In genomic region chr19:56973713-56974553, GRCh38 we compare ENCODE assay signal across 18 cellular contexts.
"Had no signal": no experiment of that assay in that cellular context is flagged by ENCODE, and none has a peak within 500 bp of the region (broad histone marks: within the 10 kb centered on the region; RNA-seq: fewer than 3 reads in every experiment).

No MANE protein-coding gene starts in this region.

- H3K4me1 ChIP-seq: left ventricle myocardium inferior, suprapubic skin, upper lobe of right lung had no signal

- H3K4me3 ChIP-seq: coronary artery, left ventricle myocardium inferior, mucosa of descending colon, smooth muscle cell, suprapubic skin, upper lobe of right lung had no signal

- ATAC-seq: activated T-cell treated with anti-CD3 and anti-CD28 coated beads, Interleukin-2, amount 50 U/mL, for 4 hours; esophagus mucosa; mucosa of descending colon; naive thymus-derived CD8-positive, alpha-beta T cell; right cardiac atrium; upper lobe of right lung had no signal

- DNase-seq: activated CD4-positive, alpha-beta memory T cell treated with anti-CD3 and anti-CD28 coated beads, Interleukin-2, amount 10 ng/mL, durations not matched to agents 7 days and 5 days; activated effector memory CD4-positive, alpha-beta T cell treated with Interleukin-2 at 50 U/mL for 16 hours; activated T-cell treated with anti-CD3 and anti-CD28 coated beads, Interleukin-2, amount 50 U/mL, for 4 hours; hippocampal formation; left ventricle myocardium inferior; mucosa of descending colon; naive thymus-derived CD8-positive, alpha-beta T cell; right cardiac atrium; stimulated activated CD4-positive, alpha-beta T cell treated with anti-CD3 and anti-CD28 coated beads, Interleukin-4, amount 100 ng/mL, for 4 hours; stimulated activated CD8-positive, alpha-beta memory T cell treated with anti-CD3 and anti-CD28 coated beads, Interleukin-4, amount 100 ng/mL, for 48 hours; T1000; upper lobe of right lung had no signal

- H3K9me3 ChIP-seq: left ventricle myocardium inferior, upper lobe of right lung had no signal

- H3K27me3 ChIP-seq: suprapubic skin had no signal

- FAIRE-seq: keratinocyte had no signal

- H3K27ac ChIP-seq: coronary artery, left ventricle myocardium inferior, suprapubic skin, upper lobe of right lung, WERI-Rb-1 had no signal

- H3K4me2 ChIP-seq: smooth muscle cell had no signal

- H3K36me3 ChIP-seq: left ventricle myocardium inferior, suprapubic skin, upper lobe of right lung, WERI-Rb-1 had no signal
